ENCODE assay signal across 29 cellular contexts in genomic region chr3:16860234-16860633, GRCh38.
"Had no signal": no experiment of that assay in that cellular context is flagged by ENCODE, and none has a peak within 500 bp of the region (broad histone marks: within the 10 kb centered on the region; RNA-seq: fewer than 3 reads in every experiment).

No MANE protein-coding gene starts in this region.

- H3K4me1 ChIP-seq: esophagus muscularis mucosa, foreskin keratinocyte, gastroesophageal sphincter had no signal

- H3K4me3 ChIP-seq: coronary artery, dorsolateral prefrontal cortex, esophagus muscularis mucosa, gastroesophageal sphincter, heart right ventricle, hepatocyte had no signal

- H3K9me3 ChIP-seq: esophagus muscularis mucosa, gastroesophageal sphincter had no signal

- FAIRE-seq: astrocyte, bronchial epithelial cell had no signal

- H3K27ac ChIP-seq: brain microvascular endothelial cell, coronary artery, dorsolateral prefrontal cortex, esophagus muscularis mucosa, foreskin keratinocyte, gastroesophageal sphincter, heart right ventricle, hepatocyte, WERI-Rb-1 had no signal

- ATAC-seq: activated CD4-positive, CD25-positive, alpha-beta regulatory T cell treated with anti-CD3 and anti-CD28 coated beads, Interleukin-2, amount 50 U/mL, for 24 hours; activated CD8-positive, alpha-beta T cell treated with anti-CD3 and anti-CD28 coated beads for 36 hours; activated T-cell treated with anti-CD3 and anti-CD28 coated beads, Interleukin-2, amount 50 U/mL, for 4 hours; activated T-helper 17 cell treated with anti-CD3 and anti-CD28 coated beads, Interleukin-2, amount 50 U/mL, for 72 hours; foreskin keratinocyte; gastroesophageal sphincter; heart right ventricle had no signal

- DNase-seq: activated B cell treated with CpG ODN at 0.5 μM for 24 hours; activated CD4-positive, alpha-beta T cell treated with anti-CD3 and anti-CD28 coated beads for 48 hours; activated CD4-positive, alpha-beta T cell treated with anti-CD3 and anti-CD28 coated beads, Interleukin-2, amount 50 U/mL, for 1 hour; activated CD4-positive, alpha-beta T cell treated with anti-CD3 and anti-CD28 coated beads, Interleukin-2, amount 50 U/mL, for 48 hours; activated CD8-positive, alpha-beta memory T cell treated with anti-CD3 and anti-CD28 coated beads for 24 hours; activated CD8-positive, alpha-beta T cell treated with anti-CD3 and anti-CD28 coated beads for 36 hours; activated effector memory CD4-positive, alpha-beta T cell treated with Interleukin-2 at 50 U/mL for 16 hours; activated gamma-delta T cell treated with Interleukin-2 at 50 U/mL for 16 hours; activated naive CD4-positive, alpha-beta T cell treated with anti-CD3 and anti-CD28 coated beads, Interleukin-2, amount 50 U/mL, for 16 hours; activated naive CD4-positive, alpha-beta T cell treated with Interleukin-2 at 50 U/mL for 16 hours; activated T-cell treated with anti-CD3 and anti-CD28 coated beads, Interleukin-2, amount 50 U/mL, for 4 hours; amniotic stem cell; anterior cingulate cortex; brain microvascular endothelial cell; dorsolateral prefrontal cortex; effector memory CD4-positive, alpha-beta T cell; erythroblast; foreskin keratinocyte; heart right ventricle; T1000; WERI-Rb-1 had no signal

- H3K36me3 ChIP-seq: brain microvascular endothelial cell, esophagus muscularis mucosa, gastroesophageal sphincter, heart right ventricle, WERI-Rb-1 had no signal

- H3K27me3 ChIP-seq: brain microvascular endothelial cell, dorsolateral prefrontal cortex, esophagus muscularis mucosa, gastroesophageal sphincter, heart right ventricle, hepatocyte had no signal
